ENCODE assay signal across 26 cellular contexts in genomic region chr14:105348945-105349699, GRCh38.
"Had no signal": no experiment of that assay in that cellular context is flagged by ENCODE, and none has a peak within 500 bp of the region (broad histone marks: within the 10 kb centered on the region; RNA-seq: fewer than 3 reads in every experiment).

No MANE protein-coding gene starts in this region.

- H3K27ac ChIP-seq: adrenal gland, brain microvascular endothelial cell, coronary artery, WERI-Rb-1 had no signal

- H3K4me3 ChIP-seq: adrenal gland, coronary artery, dorsolateral prefrontal cortex had no signal

- H3K36me3 ChIP-seq: brain microvascular endothelial cell had no signal

- DNase-seq: activated B cell treated with CpG ODN at 0.5 μM for 24 hours; activated CD4-positive, alpha-beta T cell treated with anti-CD3 and anti-CD28 coated beads for 48 hours; activated CD4-positive, alpha-beta T cell treated with anti-CD3 and anti-CD28 coated beads, Interleukin-2, amount 50 U/mL, for 1 hour; activated CD4-positive, alpha-beta T cell treated with anti-CD3 and anti-CD28 coated beads, Interleukin-2, amount 50 U/mL, for 48 hours; activated CD8-positive, alpha-beta memory T cell treated with anti-CD3 and anti-CD28 coated beads for 24 hours; activated CD8-positive, alpha-beta T cell treated with anti-CD3 and anti-CD28 coated beads for 36 hours; activated effector memory CD4-positive, alpha-beta T cell treated with anti-CD3 and anti-CD28 coated beads, Interleukin-2, amount 50 U/mL, for 16 hours; activated naive CD4-positive, alpha-beta T cell treated with anti-CD3 and anti-CD28 coated beads for 36 hours; activated naive CD8-positive, alpha-beta T cell treated with anti-CD3 and anti-CD28 coated beads for 36 hours; activated naive CD8-positive, alpha-beta T cell treated with anti-CD3 and anti-CD28 coated beads, Interleukin-2, amount 50 U/mL, for 24 hours; activated T-cell treated with anti-CD3 and anti-CD28 coated beads, Interleukin-2, amount 50 U/mL, for 4 hours; adrenal gland; brain microvascular endothelial cell; dorsolateral prefrontal cortex; effector memory CD4-positive, alpha-beta T cell; endodermal cell; foreskin fibroblast; T-helper 1 cell; T-helper 17 cell; T1000; WERI-Rb-1 had no signal

- H3K9me3 ChIP-seq: adrenal gland had no signal

- FAIRE-seq: astrocyte, bronchial epithelial cell, frontal cortex had no signal

- H3K27me3 ChIP-seq: adrenal gland, brain microvascular endothelial cell, dorsolateral prefrontal cortex had no signal

- ATAC-seq: activated CD4-positive, CD25-positive, alpha-beta regulatory T cell treated with anti-CD3 and anti-CD28 coated beads, Interleukin-2, amount 50 U/mL, for 24 hours; activated CD8-positive, alpha-beta T cell treated with anti-CD3 and anti-CD28 coated beads for 36 hours; activated naive CD8-positive, alpha-beta T cell treated with anti-CD3 and anti-CD28 coated beads, Interleukin-2, amount 50 U/mL, for 24 hours; activated T-cell treated with anti-CD3 and anti-CD28 coated beads, Interleukin-2, amount 50 U/mL, for 4 hours; T-helper 17 cell had no signal
